Comparison of ENCODE assay signal across 8 cellular contexts in genomic region chr7:7639847-7640220, GRCh38. TPM values are rescaled to one million over a fixed set of nuclear protein-coding genes. Genes with fewer than 3 reads are reported as not detected.
DNase-seq lines count a peak whose midpoint lies in the region; ATAC-seq, FAIRE-seq and TF ChIP-seq lines count a peak whose summit lies in the region.

No MANE protein-coding gene starts in this region.

- in situ Hi-C loops in HepG2 (cut with HindIII; ENCODE audit: extremely low pct_ligation_motif_present, low pct_unique_long_range_greater_than_20kb): no loop called here

- H3K4me2 ChIP-seq in SK-N-SH (peak overlapping the region; percentile 72), HepG2 (ENCODE audit: low read depth, low read length) (peak overlapping the region; percentile 97)

- peak overlapping the region; percentile 94 to 98 (median 97) for H3K27ac Mint-ChIP-seq in CD14-positive monocyte

- TF ChIP-seq EP300 in SK-N-SH (IDR thresholded peaks at IDR 0.05; ENCODE audit: borderline replicate concordance in 1 of 2, low read depth in 1 of 2, low read length in 1 of 2) (no peak), HepG2 (IDR thresholded peaks at IDR 0.05; ENCODE audit: low read depth in 2 of 2, low read length in 2 of 2) (no peak), HepG2 (CRISPR knock-in tag; IDR thresholded peaks at IDR 0.05; ENCODE audit: borderline replicate concordance) (no peak)

- H3K4me1 ChIP-seq in SK-N-SH (ENCODE audit: control insufficient read depth in 1 of 2, insufficient read depth in 2 of 2, low read depth in 1 of 2, low read length in 1 of 2): peaks cover 0 to 21% of the 10 kb centered on the region in 2 experiments; a peak in 2 of 4 replicates
- peaks cover 35% of the 10 kb centered on the region for H3K4me1 ChIP-seq in HepG2 (ENCODE audit: insufficient read depth, low read length)

- no peak for DNase-seq in CD14-positive monocyte (ENCODE audit: low spot score)
- DNase-seq in HCEC 1CT: peak; percentile 23
- no peak for DNase-seq in SK-N-SH
- DNase-seq in bronchial epithelial cell (ENCODE audit: low read depth): peak; percentile 52
- peak; percentile 11 for DNase-seq in HepG2 (ENCODE audit: low spot score)
- peak; percentile 25 to 43 for DNase-seq in stimulated activated CD8-positive, alpha-beta memory T cell treated with anti-CD3 and anti-CD28 coated beads, Interleukin-7, amount 100 ng/mL, for 4 hours (ENCODE audit: low read depth in 2 of 2)
- DNase-seq in KG1 (lab: John Stamatoyannopoulos, UW): no peak

- POLR2A ChIA-PET in SK-N-SH (lab: Yijun Ruan, JAX): interaction anchor here (0.7 to 2.7 kb wide), 9 partner anchors 8 to 656 kb away, joined by 3 to 25 read pairs (median 6); partner anchors contain the start of gene GLCCI1
- POLR2A ChIA-PET in HepG2 (lab: Yijun Ruan, JAX): interaction anchor here (0.8 to 1.2 kb wide), 4 partner anchors 20 to 331 kb away, joined by 3 to 4 read pairs (median 3); no protein-coding TSS in a partner anchor

- H3K27me3 ChIP-seq in SK-N-SH (ENCODE audit: insufficient read depth): no peaks in the 10 kb centered on the region
- H3K27me3 ChIP-seq in bronchial epithelial cell (ENCODE audit: control insufficient read depth, insufficient read depth, low read length): no peaks in the 10 kb centered on the region
- H3K27me3 ChIP-seq in HepG2 (ENCODE audit: control insufficient read depth in 1 of 2, insufficient read depth in 2 of 2, low read length in 2 of 2): no peaks in the 10 kb centered on the region; a peak in 1 of 5 replicates

- no peaks in the 10 kb centered on the region for H4K20me1 ChIP-seq in SK-N-SH (ENCODE audit: insufficient read depth)
- no peaks in the 10 kb centered on the region for H4K20me1 ChIP-seq in HepG2 (ENCODE audit: insufficient read depth, low read length)

- intact Hi-C loops in CD14-positive monocyte (cut with micrococcal nuclease) (loop anchor here (2.0 to 10.0 kb wide), 2 partner anchors 75 to 329 kb away; partner anchors contain the start of genes GLCCI1 (in 2 of the 2) and MIOS (in 2 of the 2)), HepG2 (cut with micrococcal nuclease; ENCODE audit: unreplicated experiment) (loop anchor here (1.0 to 10.0 kb wide), 3 partner anchors 73 to 215 kb away; no protein-coding TSS in a partner anchor)

- H3F3A ChIP-seq in SK-N-SH (replicated peaks; ENCODE audit: insufficient read depth): no peaks in the 10 kb centered on the region

- H3K79me2 ChIP-seq in SK-N-SH (ENCODE audit: insufficient read depth) (peaks cover 41% of the 10 kb centered on the region), HepG2 (ENCODE audit: insufficient read depth, low read length) (peaks cover 27% of the 10 kb centered on the region)

- H3K9me3 Mint-ChIP-seq in CD14-positive monocyte: peaks cover 0 to 5% (median 0%) of the 10 kb centered on the region in 7 donors

- H2AFZ ChIP-seq in SK-N-SH (ENCODE audit: low read depth) (peak overlapping the region; percentile 87), HepG2 (ENCODE audit: low read length) (peak overlapping the region; percentile 75)

- no peak for TF ChIP-seq POLR2A in HepG2 (IDR thresholded peaks at IDR 0.05; ENCODE audit: insufficient read depth in 1 of 2, low read depth in 2 of 2, low read length in 2 of 2)

- ATAC-seq in HepG2 (no peak), GM19455 (IDR thresholded peaks at IDR 0.05; ENCODE audit: unreplicated experiment) (no peak)

- CTCF ChIA-PET in SK-N-SH (lab: Yijun Ruan, JAX) (interaction anchor here (1.5 to 4.3 kb wide), 7 partner anchors 11 to 656 kb away, joined by 3 to 23 read pairs (median 7); no protein-coding TSS in a partner anchor), HepG2 (lab: Yijun Ruan, JAX; ENCODE audit: low intra/inter-chr PET ratio, low total read pairs) (no interaction called here)

- peak overlapping the region; percentile 61 to 88 for H3K27ac ChIP-seq in SK-N-SH (ENCODE audit: low read depth in 2 of 2, low read length in 1 of 2)
- H3K27ac ChIP-seq in HepG2 (ENCODE audit: extremely low read length, insufficient read depth, low read length): peak overlapping the region; percentile 62

- peak overlapping the region; percentile 94 to 98 for H3K4me3 Mint-ChIP-seq in CD14-positive monocyte

- peaks cover 0 to 2% (median 0%) of the 10 kb centered on the region in 3 donors for H3K27me3 Mint-ChIP-seq in CD14-positive monocyte (ENCODE audit: low read depth in 3 of 3)

- H3K9me3 ChIP-seq in SK-N-SH: no peaks in the 10 kb centered on the region
- H3K9me3 ChIP-seq in HepG2 (ENCODE audit: low read length): no peaks in the 10 kb centered on the region

- H3K4me3 ChIP-seq in SK-N-SH (ENCODE audit: low read depth in 2 of 2, low read length in 1 of 2): peak overlapping the region; percentile 79 to 85
- H3K4me3 ChIP-seq in bronchial epithelial cell (ENCODE audit: low read depth, low read length): peak overlapping the region; percentile 88
- peak overlapping the region; percentile 86 to 95 (median 91) for H3K4me3 ChIP-seq in HepG2 (replicated peaks in 1 of 3; ENCODE audit: insufficient read depth in 1 of 3, low read depth in 2 of 3, low read length in 3 of 3)

- FAIRE-seq in bronchial epithelial cell (lab: Jason Lieb, UNC) (no peak), HepG2 (lab: Jason Lieb, UNC) (no peak)

- peaks cover 12 to 21% of the 10 kb centered on the region in 2 experiments for H3K36me3 ChIP-seq in SK-N-SH (replicated peaks in 1 of 2; ENCODE audit: control insufficient read depth in 1 of 2, insufficient read depth in 2 of 2, low read length in 1 of 2)
- H3K36me3 ChIP-seq in bronchial epithelial cell (ENCODE audit: control insufficient read depth, insufficient read depth, low read length): no peaks in the 10 kb centered on the region
- no peaks in the 10 kb centered on the region; a peak in 1 of 5 replicates for H3K36me3 ChIP-seq in HepG2 (replicated peaks in 1 of 2; ENCODE audit: control insufficient read depth in 1 of 2, insufficient read depth in 2 of 2, low read length in 2 of 2)

- no peak for TF ChIP-seq CTCF in CD14-positive monocyte (IDR thresholded peaks at IDR 0.05)
- TF ChIP-seq CTCF in SK-N-SH (IDR thresholded peaks at IDR 0.05): no peak
- no peak for TF ChIP-seq CTCF in bronchial epithelial cell (IDR thresholded peaks at IDR 0.05; ENCODE audit: insufficient read depth, low read length, severe bottlenecking)
- TF ChIP-seq CTCF in HepG2 (CRISPR knock-in tag; IDR thresholded peaks at IDR 0.05): no peak

- WGBS in SK-N-SH (ENCODE audit: low lambda C conversion rate): 2% methylated on average over 19 of the region's 19 CpGs
- 2% methylated on average over 19 of the region's 19 CpGs for WGBS in HepG2 (ENCODE audit: low lambda C conversion rate)

- peaks cover 11 to 20% of the 10 kb centered on the region in 2 donors for H3K36me3 Mint-ChIP-seq in CD14-positive monocyte

- H3K9ac ChIP-seq in SK-N-SH (peak overlapping the region; percentile 65), HepG2 (ENCODE audit: insufficient read depth, low read depth, low read length) (peak overlapping the region; percentile 70)

- TF ChIP-seq RAD21 in SK-N-SH (IDR thresholded peaks at IDR 0.05; ENCODE audit: low read length) (no peak), HepG2 (CRISPR knock-in tag; IDR thresholded peaks at IDR 0.05) (no peak)

- TSS peak; percentile 78 for BruUV-seq in HepG2 (replicated peaks; lab: Mats Ljungman, UMichigan)

- peaks cover 24% of the 10 kb centered on the region for H3K4me1 Mint-ChIP-seq in CD14-positive monocyte

- H3K9me2 ChIP-seq in SK-N-SH: no peaks in the 10 kb centered on the region

TF ChIP-seq in SK-N-SH, 30 proteins besides CTCF, POLR2A, EP300 and RAD21 (continues in another document):
- TF ChIP-seq FOXM1 (IDR thresholded peaks at IDR 0.05; ENCODE audit: low read depth): no peak

TF ChIP-seq in HepG2, 621 proteins besides CTCF, POLR2A, EP300 and RAD21 (continues in another document):
- peak; percentile 51 to 81; a peak in 3 of 4 replicates for TF ChIP-seq MAFK (conservative IDR thresholded peaks at IDR 0.05 in 1 of 2, IDR thresholded peaks at IDR 0.05 in 1 of 2; ENCODE audit: low read length in 2 of 2)
- TF ChIP-seq ASH2L (IDR thresholded peaks at IDR 0.05; ENCODE audit: insufficient read length, low read depth, low read length): no peak
- no peak for TF ChIP-seq NFE2L2 (IDR thresholded peaks at IDR 0.05; ENCODE audit: low read length)
- TF ChIP-seq KDM5A (IDR thresholded peaks at IDR 0.05; ENCODE audit: borderline replicate concordance, low read length): 0 out of 2 replicates have a peak, but pooled peaks have one; percentile 16

RNA-seq across cellular contexts. Expression of gene UMAD1, which starts 0.7 kb away (rescaled TPM):
- polyA plus RNA-seq in CD14-positive monocyte (10 to 100 TPM; 18.6 to 22.7 TPM), SK-N-SH (2012; rRNA removed) (13.9 and 17.6 TPM in 2 replicates), HepG2 (2011; rRNA removed) (12.4 and 16.8 TPM in 2 replicates)
- 19.6 and 24.9 TPM in 2 replicates for polyA plus RNA-seq in SK-N-SH (2012; cell fraction: cytosol; rRNA removed)
- 7.5 and 9.7 TPM in 2 replicates for polyA plus RNA-seq in SK-N-SH (2012; cell fraction: nucleus; rRNA removed)
- total RNA-seq in bronchial epithelial cell (10.1 and 11.3 TPM in 2 replicates), HepG2 (2016; rRNA removed; fragmentation: Illumina TruSeq; extraction: Trizol) (17.6 and 26.4 TPM in 2 replicates)
- total RNA-seq in HepG2 (2016; cell fraction: cytosol; rRNA removed; fragmentation: Illumina TruSeq; extraction: Trizol; ENCODE audit: low read depth): 5.1 and 7.4 TPM in 2 replicates
- total RNA-seq in HepG2 (2016; cell fraction: insoluble cytoplasmic fraction; rRNA removed; fragmentation: Illumina TruSeq; extraction: Trizol): 15.5 and 22.3 TPM in 2 replicates
- total RNA-seq in HepG2 (2016; cell fraction: membrane; rRNA removed; fragmentation: Illumina TruSeq; extraction: Trizol): 8.8 and 10.3 TPM in 2 replicates
- total RNA-seq in HepG2 (2016; cell fraction: nucleus; rRNA removed; fragmentation: Illumina TruSeq; extraction: Trizol): 16.7 and 18.7 TPM in 2 replicates
- polyA plus RNA-seq in HepG2 (2011; cell fraction: cytosol; rRNA removed): 10.1 and 13.1 TPM in 2 replicates
- 7.0 and 8.0 TPM in 2 replicates for polyA plus RNA-seq in HepG2 (2011; cell fraction: nucleus; rRNA removed)
- 6.4 and 7.9 TPM in 2 replicates for polyA plus RNA-seq in HepG2 (2012)
- polyA plus RNA-seq in HepG2 (2016; cell fraction: cytosol; fragmentation: Illumina TruSeq; extraction: Trizol; ENCODE audit: low read depth): 2.4 and 2.5 TPM in 2 replicates
- 29.3 and 34.5 TPM in 2 replicates for polyA plus RNA-seq in HepG2 (2016; cell fraction: insoluble cytoplasmic fraction; fragmentation: Illumina TruSeq; extraction: Trizol; ENCODE audit: low read depth)
- 7.0 and 7.1 TPM in 2 replicates for polyA plus RNA-seq in HepG2 (2016; cell fraction: membrane; fragmentation: Illumina TruSeq; extraction: Trizol; ENCODE audit: low read depth)
- polyA plus RNA-seq in HepG2 (2016; cell fraction: nucleus; fragmentation: Illumina TruSeq; extraction: Trizol; ENCODE audit: insufficient read depth, low read depth): 10.9 and 12.8 TPM in 2 replicates
- polyA minus RNA-seq in HepG2 (2011; rRNA and poly(A)+ RNA removed; ENCODE audit: low replicate concordance): 10.7 and 16.8 TPM in 2 replicates
- 4.9 and 8.4 TPM in 2 replicates for polyA minus RNA-seq in HepG2 (2011; cell fraction: cytosol; rRNA and poly(A)+ RNA removed)
- 12.9 and 15.6 TPM in 2 replicates for polyA minus RNA-seq in HepG2 (2011; cell fraction: nucleus; rRNA and poly(A)+ RNA removed)

Comparison
In these comparisons a context has a peak if more than half of its experiments do, and no peak if none do; other contexts are left out.
1. DNase-seq: peak in HCEC 1CT (single experiment), bronchial epithelial cell (single experiment), HepG2 (single experiment) and stimulated activated CD8-positive, alpha-beta memory T cell treated with anti-CD3 and anti-CD28 coated beads, Interleukin-7, amount 100 ng/mL, for 4 hours (2 of 2); none in CD14-positive monocyte (single experiment), SK-N-SH (single experiment) and KG1 (single experiment).
2. Peak in every context shown above with its lines, with median percentiles within 50 percentile points of each other: H3K4me3 ChIP-seq.